In the genomic region with DNA sequence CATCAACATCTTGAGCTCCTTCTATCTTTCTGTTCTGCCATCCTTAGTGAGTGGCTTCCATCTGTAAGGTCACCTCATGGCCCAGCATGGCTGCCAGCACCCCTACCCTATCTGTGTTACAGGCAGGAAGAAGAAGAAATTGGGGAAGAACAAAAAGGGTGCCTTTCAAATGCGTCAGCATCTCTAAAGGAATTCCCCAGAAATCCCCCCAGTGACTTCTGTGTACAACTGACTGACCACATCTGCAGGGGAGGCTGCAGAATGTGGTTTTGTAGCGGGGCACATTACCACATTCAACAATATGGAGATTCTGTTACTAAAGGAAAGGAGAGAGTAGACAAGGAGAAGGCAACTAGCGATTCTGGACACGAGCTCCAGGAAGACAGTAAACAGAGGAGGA, we compare ENCODE assay signal across 9 cellular contexts.
DNase-seq lines count a peak whose midpoint lies in the region; ATAC-seq and TF ChIP-seq lines count a peak whose summit lies in the region.
"Had no signal": no experiment of that assay in that cellular context is flagged by ENCODE, and none has a peak within 500 bp of the region (broad histone marks: within the 10 kb centered on the region; RNA-seq: fewer than 3 reads in every experiment).

No MANE protein-coding gene starts in this region.

- POLR2A ChIA-PET in HEK293T (lab: Yijun Ruan, JAX): no interaction called here

- ATAC-seq in GM18909 (IDR thresholded peaks at IDR 0.05; ENCODE audit: poor library complexity, unreplicated experiment) (peak; percentile 47), HG03432 (IDR thresholded peaks at IDR 0.05; ENCODE audit: unreplicated experiment) (peak; percentile 57)
- peak; percentile 45 for ATAC-seq in activated naive CD8-positive, alpha-beta T cell treated with anti-CD3 and anti-CD28 coated beads, Interleukin-2, amount 50 U/mL, for 24 hours

- peaks cover 71% of the 10 kb centered on the region for H3K4me1 Mint-ChIP-seq in activated naive CD8-positive, alpha-beta T cell treated with anti-CD3 and anti-CD28 coated beads, Interleukin-2, amount 50 U/mL, for 24 hours

- CTCF ChIA-PET in HEK293T (lab: Yijun Ruan, JAX): no interaction called here

- H3K36me3 Mint-ChIP-seq in activated naive CD8-positive, alpha-beta T cell treated with anti-CD3 and anti-CD28 coated beads, Interleukin-2, amount 50 U/mL, for 24 hours (ENCODE audit: low read depth): peaks cover 4% of the 10 kb centered on the region
- H3K36me3 Mint-ChIP-seq: T-cell had no signal

- DNase-seq in AG10803 (ENCODE audit: low read depth) (peak; percentile 35), putamen (ENCODE audit: low spot score) (no peak), iPS-NIHi7 (ENCODE audit: extremely low spot score) (no peak), HEK293T (ENCODE audit: extremely low spot score) (no peak), superior temporal gyrus (ENCODE audit: extremely low spot score) (no peak)
- peak; percentile 50 for DNase-seq in activated naive CD8-positive, alpha-beta T cell treated with anti-CD3 and anti-CD28 coated beads, Interleukin-2, amount 50 U/mL, for 24 hours

- no peak overlapping the region for H3K4me3 ChIP-seq in AG10803 (ENCODE audit: low read length)

- no peak for TF ChIP-seq CTCF in AG10803 (conservative IDR thresholded peaks at IDR 0.05; ENCODE audit: low read length)

- H3K27me3 Mint-ChIP-seq in activated naive CD8-positive, alpha-beta T cell treated with anti-CD3 and anti-CD28 coated beads, Interleukin-2, amount 50 U/mL, for 24 hours: peaks cover 2% of the 10 kb centered on the region
- H3K27me3 Mint-ChIP-seq: T-cell had no signal

- H3K27ac Mint-ChIP-seq in activated naive CD8-positive, alpha-beta T cell treated with anti-CD3 and anti-CD28 coated beads, Interleukin-2, amount 50 U/mL, for 24 hours: peak overlapping the region; percentile 78
- H3K27ac Mint-ChIP-seq: T-cell had no signal

- peak overlapping the region; percentile 41 for H3K4me3 Mint-ChIP-seq in activated naive CD8-positive, alpha-beta T cell treated with anti-CD3 and anti-CD28 coated beads, Interleukin-2, amount 50 U/mL, for 24 hours
- H3K4me3 Mint-ChIP-seq: T-cell had no signal

- H3K9me3 Mint-ChIP-seq in activated naive CD8-positive, alpha-beta T cell treated with anti-CD3 and anti-CD28 coated beads, Interleukin-2, amount 50 U/mL, for 24 hours: no peaks in the 10 kb centered on the region
- H3K9me3 Mint-ChIP-seq: T-cell had no signal

TF ChIP-seq in HEK293T, 16 proteins besides CTCF, POLR2A, EP300 and RAD21:
- TF ChIP-seq LEF1 (IDR thresholded peaks at IDR 0.05; ENCODE audit: borderline replicate concordance): no peak

Comparison
In these comparisons a context has a peak if more than half of its experiments do, and no peak if none do; other contexts are left out.
1. DNase-seq: peak in AG10803 (single experiment) and activated naive CD8-positive, alpha-beta T cell treated with anti-CD3 and anti-CD28 coated beads, Interleukin-2, amount 50 U/mL, for 24 hours (single experiment); none in putamen (single experiment), iPS-NIHi7 (single experiment), HEK293T (single experiment) and superior temporal gyrus (single experiment).
2. Peak in every context shown above with its lines, with median percentiles within 50 percentile points of each other: ATAC-seq.